Comparison of ENCODE assay signal across 29 cellular contexts in genomic region chr12:111193511-111193910, GRCh38.
"Had no signal": no experiment of that assay in that cellular context is flagged by ENCODE, and none has a peak within 500 bp of the region (broad histone marks: within the 10 kb centered on the region; RNA-seq: fewer than 3 reads in every experiment).

No MANE protein-coding gene starts in this region.

- H3K27me3 ChIP-seq: brain microvascular endothelial cell had no signal

- H3K27ac ChIP-seq: brain microvascular endothelial cell, coronary artery, gastrocnemius medialis, WERI-Rb-1 had no signal

- H3K36me3 ChIP-seq: brain microvascular endothelial cell, gastrocnemius medialis, WERI-Rb-1 had no signal

- H3K4me3 Mint-ChIP-seq: activated B cell treated with CpG ODN at 0.5 μM for 24 hours; activated CD8-positive, alpha-beta T cell treated with anti-CD3 and anti-CD28 coated beads for 36 hours; activated naive CD8-positive, alpha-beta T cell; activated T-cell treated with anti-CD3 and anti-CD28 coated beads, Interleukin-2, amount 50 U/mL, for 4 hours; activated T-helper 17 cell treated with anti-CD3 and anti-CD28 coated beads, Interleukin-2, amount 50 U/mL, for 72 hours; central memory CD8-positive, alpha-beta T cell; dendritic cell treated with granulocyte-macrophage colony-stimulating factor and Interleukin-4, amounts not matched to agents 40 ng/mL and 50 ng/mL, for 4 days; endodermal cell; T-helper 17 cell; T-helper 2 cell treated with Interferon-gamma antibody and Interleukin-4, amounts not matched to agents 5 μg/mL and 100 μg/mL, for 36 hours had no signal

- H3K4me3 ChIP-seq: coronary artery, gastrocnemius medialis had no signal

- H3K9me3 ChIP-seq: gastrocnemius medialis had no signal

- H3K27me3 Mint-ChIP-seq: activated naive CD8-positive, alpha-beta T cell had no signal

- DNase-seq: activated B cell treated with CpG ODN at 0.5 μM for 24 hours; activated CD4-positive, alpha-beta T cell treated with anti-CD3 and anti-CD28 coated beads for 48 hours; activated CD4-positive, alpha-beta T cell treated with anti-CD3 and anti-CD28 coated beads, Interleukin-2, amount 50 U/mL, for 1 hour; activated CD4-positive, alpha-beta T cell treated with anti-CD3 and anti-CD28 coated beads, Interleukin-2, amount 50 U/mL, for 48 hours; activated CD8-positive, alpha-beta memory T cell treated with anti-CD3 and anti-CD28 coated beads for 24 hours; activated CD8-positive, alpha-beta T cell treated with anti-CD3 and anti-CD28 coated beads for 36 hours; activated effector memory CD4-positive, alpha-beta T cell treated with Interleukin-2 at 50 U/mL for 16 hours; activated gamma-delta T cell treated with Interleukin-2 at 50 U/mL for 16 hours; activated naive CD4-positive, alpha-beta T cell treated with anti-CD3 and anti-CD28 coated beads, Interleukin-2, amount 50 U/mL, for 16 hours; activated naive CD4-positive, alpha-beta T cell treated with Interleukin-2 at 50 U/mL for 16 hours; activated T-cell treated with anti-CD3 and anti-CD28 coated beads, Interleukin-2, amount 50 U/mL, for 4 hours; amniotic stem cell; brain microvascular endothelial cell; dorsolateral prefrontal cortex; effector memory CD4-positive, alpha-beta T cell; endodermal cell; foreskin fibroblast; gastrocnemius medialis; glutamatergic neuron; T-helper 1 cell; T-helper 17 cell; T1000; WERI-Rb-1 had no signal

- H3K9me3 Mint-ChIP-seq: activated CD8-positive, alpha-beta T cell treated with anti-CD3 and anti-CD28 coated beads for 36 hours; activated T-cell treated with anti-CD3 and anti-CD28 coated beads, Interleukin-2, amount 50 U/mL, for 4 hours; activated T-helper 17 cell treated with anti-CD3 and anti-CD28 coated beads, Interleukin-2, amount 50 U/mL, for 72 hours; central memory CD8-positive, alpha-beta T cell; dendritic cell treated with granulocyte-macrophage colony-stimulating factor and Interleukin-4, amounts not matched to agents 40 ng/mL and 50 ng/mL, for 4 days; endodermal cell; T-helper 2 cell treated with Interferon-gamma antibody and Interleukin-4, amounts not matched to agents 5 μg/mL and 100 μg/mL, for 36 hours had no signal

- H3K27ac Mint-ChIP-seq: activated B cell treated with CpG ODN at 0.5 μM for 24 hours; activated CD8-positive, alpha-beta T cell treated with anti-CD3 and anti-CD28 coated beads for 36 hours; activated naive CD8-positive, alpha-beta T cell; activated T-helper 17 cell treated with anti-CD3 and anti-CD28 coated beads, Interleukin-2, amount 50 U/mL, for 72 hours; dendritic cell treated with granulocyte-macrophage colony-stimulating factor and Interleukin-4, amounts not matched to agents 40 ng/mL and 50 ng/mL, for 4 days; endodermal cell; T-helper 17 cell; T-helper 2 cell treated with Interferon-gamma antibody and Interleukin-4, amounts not matched to agents 5 μg/mL and 100 μg/mL, for 36 hours had no signal

- H3K4me1 ChIP-seq: gastrocnemius medialis had no signal

- H3K4me1 Mint-ChIP-seq: activated B cell treated with CpG ODN at 0.5 μM for 24 hours; activated T-helper 17 cell treated with anti-CD3 and anti-CD28 coated beads, Interleukin-2, amount 50 U/mL, for 72 hours; central memory CD8-positive, alpha-beta T cell; endodermal cell; T-helper 17 cell had no signal

- H3K36me3 Mint-ChIP-seq: activated naive CD8-positive, alpha-beta T cell had no signal
